ENCODE assay signal across 8 cellular contexts in genomic region chr1:2228157-2228594, GRCh38. TPM values are rescaled to one million over a fixed set of nuclear protein-coding genes. Genes with fewer than 3 reads are reported as not detected.
DNase-seq lines count a peak whose midpoint lies in the region; ATAC-seq, FAIRE-seq and TF ChIP-seq lines count a peak whose summit lies in the region.

Gene SKI (plus strand): TSS chr1:2228319. CDS start chr1:2228767, 448 bp downstream.

- H2AFZ ChIP-seq in KMS-11 (ENCODE audit: low read depth) = peak within 1 kb of the TSS; percentile 69; the same call in 1 of the 2 replicates

- H3K79me2 ChIP-seq in KMS-11 (ENCODE audit: insufficient read depth, low read depth) = no peaks in the 10 kb centered on the region

- WGBS in A549 (ENCODE audit: missing lambda C conversion rate) = no CpG with 5 or more reads among the region's 100 CpGs

- H3K27ac ChIP-seq in A549 = peak within 1 kb of the TSS; percentile 100
- no peak within 1 kb of the TSS for H3K27ac ChIP-seq in KMS-11

- no peaks in the 10 kb centered on the region for H3K36me3 ChIP-seq in KMS-11 (ENCODE audit: insufficient read depth)
- no peaks in the 10 kb centered on the region for H3K36me3 ChIP-seq in mucosa of descending colon (ENCODE audit: low read depth)

- peaks cover 35% of the 10 kb centered on the region for H3K4me1 ChIP-seq in A549
- H3K4me1 ChIP-seq in KMS-11 (ENCODE audit: low read depth, poor library complexity, severe bottlenecking) = no peaks in the 10 kb centered on the region
- peaks cover 38% of the 10 kb centered on the region for H3K4me1 ChIP-seq in mucosa of descending colon (ENCODE audit: low read depth)

- FAIRE-seq in A549 (lab: Jason Lieb, UNC) = no peak

- H3K4me3 ChIP-seq in A549 (peak within 1 kb of the TSS; percentile 98), KMS-11 (IDR thresholded peaks at IDR 0.05; ENCODE audit: insufficient read depth, low read depth, low read length) (no peak within 1 kb of the TSS), mucosa of descending colon (peak within 1 kb of the TSS; percentile 48)

- no peak for TF ChIP-seq RAD21 in A549 (conservative IDR thresholded peaks at IDR 0.05 in 1 of 2, IDR thresholded peaks at IDR 0.05 in 1 of 2)

- TF ChIP-seq CTCF in A549 (IDR thresholded peaks at IDR 0.05) = no peak
- TF ChIP-seq CTCF in KMS-11 (conservative IDR thresholded peaks at IDR 0.05; ENCODE audit: low read depth, low read length) = no peak
- TF ChIP-seq CTCF in mucosa of descending colon (IDR thresholded peaks at IDR 0.05) = no peak
- no peak for TF ChIP-seq CTCF in GM13977 (IDR thresholded peaks at IDR 0.05; ENCODE audit: extremely low read depth, insufficient read depth, missing control alignments)

- ATAC-seq in A549 (no peak), mucosa of descending colon (no peak), HG03439 (IDR thresholded peaks at IDR 0.05; ENCODE audit: unreplicated experiment) (no peak)

- CTCF ChIA-PET in A549 (lab: Yijun Ruan, JAX) = interaction anchor here (1.0 to 7.6 kb wide), 5 partner anchors 8 to 86 kb away, joined by 3 to 49 read pairs (median 11); partner anchors contain the start of gene FAAP20

- intact Hi-C loops in mucosa of descending colon (cut with DNase I, micrococcal nuclease) = no loop called here

- H3K4me2 ChIP-seq in A549 (peak within 1 kb of the TSS; percentile 99), KMS-11 (no peak within 1 kb of the TSS)

- H3K9me3 ChIP-seq in A549 (no peaks in the 10 kb centered on the region), mucosa of descending colon (no peaks in the 10 kb centered on the region)

- no peak for TF ChIP-seq EP300 in A549 (IDR thresholded peaks at IDR 0.05)

- TF ChIP-seq POLR2A in A549 (IDR thresholded peaks at IDR 0.05; ENCODE audit: low read length) = no peak

- in situ Hi-C loops in GM13977 (cut with MboI; ENCODE audit: low pct_unique_long_range_greater_than_20kb, low sequenced_read_pairs, unreplicated experiment) = no loop called here

- POLR2A ChIA-PET in A549 (lab: Yijun Ruan, JAX) = interaction anchor here (1.0 to 1.3 kb wide), 3 partner anchors 15 to 163 kb away, joined by 3 to 9 read pairs (median 4); partner anchors contain the start of genes MORN1 and RER1

- H3K9ac ChIP-seq in KMS-11 = peak within 1 kb of the TSS; percentile 35; the same call in 1 of the 2 replicates

- peaks cover 44% of the 10 kb centered on the region; the same call in 1 of the 2 replicates for H3K27me3 ChIP-seq in KMS-11 (ENCODE audit: insufficient read depth, low read depth)

- DNase-seq in A549 (ENCODE audit: low read depth in 1 of 2, low spot score in 1 of 2) = no peak
- DNase-seq in dermis microvascular lymphatic vessel endothelial cell (ENCODE audit: low read depth in 2 of 2) = no peak
- DNase-seq in mucosa of descending colon = peak in 1 of 3 donors; percentile 20
- no peak for DNase-seq in GM13977 (ENCODE audit: low spot score)
- no peak for DNase-seq in NCI-H128 (lab: John Stamatoyannopoulos, UW; ENCODE audit: unreplicated experiment)
- DNase-seq in SIG-M5 treated with dmso at 0.1 percent for 504 hours (lab: John Stamatoyannopoulos, UW; ENCODE audit: unreplicated experiment) = no peak

- H4K20me1 ChIP-seq in KMS-11 (ENCODE audit: insufficient read depth) = no peaks in the 10 kb centered on the region

TF ChIP-seq in A549, 52 proteins besides CTCF, POLR2A, EP300 and RAD21:
- no peak for TF ChIP-seq E2F6 (IDR thresholded peaks at IDR 0.05; ENCODE audit: borderline replicate concordance, low read depth)
- no peak for TF ChIP-seq KDM1A (IDR thresholded peaks at IDR 0.05; ENCODE audit: low read depth)
- no peak for TF ChIP-seq SREBF2 (IDR thresholded peaks at IDR 0.05)
- no peak for TF ChIP-seq KDM5A (IDR thresholded peaks at IDR 0.05)
- TF ChIP-seq MAFK (IDR thresholded peaks at IDR 0.05; ENCODE audit: partially characterized antibody) = no peak
- no peak for TF ChIP-seq RCOR1 (IDR thresholded peaks at IDR 0.05; ENCODE audit: low read depth, low read length)
- TF ChIP-seq CHD2 (IDR thresholded peaks at IDR 0.05; ENCODE audit: low read length, partially characterized antibody) = no peak
- TF ChIP-seq NR3C1 (IDR thresholded peaks at IDR 0.05) = no peak
- no peak for TF ChIP-seq REST (IDR thresholded peaks at IDR 0.05)
- TF ChIP-seq FOSB (CRISPR knock-in tag; IDR thresholded peaks at IDR 0.05) = no peak
- TF ChIP-seq MYC (IDR thresholded peaks at IDR 0.05; ENCODE audit: borderline replicate concordance, low read length) = no peak
- TF ChIP-seq HES2 (IDR thresholded peaks at IDR 0.05) = no peak
- no peak for TF ChIP-seq EHF (CRISPR knock-in tag; IDR thresholded peaks at IDR 0.05)

RNA-seq across cellular contexts. Expression of gene SKI, which starts in this region (rescaled TPM):
- polyA plus RNA-seq in A549 (2011; rRNA removed) (2.8 and 4.3 TPM in 2 replicates), A549 (2017; fragmentation: RNase III; extraction: RNeasy Plus Mini Kit Qiagen cat#74134 plus additional on column Dnase treatment) (11.5 to 12.0 TPM (median 11.5 TPM) in 3 replicates)
- 5.1 and 7.6 TPM in 2 replicates for polyA plus RNA-seq in A549 (2012; cell fraction: cytosol; rRNA removed)
- polyA plus RNA-seq in A549 (2012; cell fraction: nucleus; rRNA removed) = 13.8 and 16.6 TPM in 2 replicates
- 1.8 and 3.0 TPM in 2 replicates for polyA minus RNA-seq in A549 (2011; rRNA and poly(A)+ RNA removed)
- total RNA-seq in dermis microvascular lymphatic vessel endothelial cell (12.7 and 23.1 TPM in 2 replicates), mucosa of descending colon (10 to 100 TPM; 26.8 to 86.6 (median 29.0) TPM)
